Comparison of ENCODE assay signal across 10 cellular contexts in genomic region chr20:49786226-49786625, GRCh38. TPM values are rescaled to one million over a fixed set of nuclear protein-coding genes. Genes with fewer than 3 reads are reported as not detected.
A peak's percentile ranks its signal among the peaks of the same experiment; 100 is the strongest.
DNase-seq lines count a peak whose midpoint lies in the region; ATAC-seq and TF ChIP-seq lines count a peak whose summit lies in the region.
"Had no signal": no experiment of that assay in that cellular context is flagged by ENCODE, and none has a peak within 500 bp of the region (broad histone marks: within the 10 kb centered on the region; RNA-seq: fewer than 3 reads in every experiment).

No MANE protein-coding gene starts in this region.

- H3K27ac ChIP-seq in OCI-LY3 (ENCODE audit: low read length) (peak overlapping the region; percentile 85), right atrium auricular region (no peak overlapping the region), hepatocyte (no peak overlapping the region)

- ATAC-seq in GM19372 (IDR thresholded peaks at IDR 0.05; ENCODE audit: low read depth, unreplicated experiment) (peak; percentile 19), HG03066 (IDR thresholded peaks at IDR 0.05; ENCODE audit: low read depth, unreplicated experiment) (peak; percentile 9)
- no peak for ATAC-seq in naive thymus-derived CD8-positive, alpha-beta T cell

- DNase-seq in CD14-positive monocyte (ENCODE audit: low spot score) (no peak), AG20443 (ENCODE audit: low spot score) (no peak), right atrium auricular region (ENCODE audit: low spot score) (no peak), hepatocyte (ENCODE audit: low spot score) (no peak)
- no peak for DNase-seq in naive thymus-derived CD8-positive, alpha-beta T cell
- DNase-seq: head of caudate nucleus, NCI-H226 had no signal

- H4K20me1 ChIP-seq in OCI-LY3 (ENCODE audit: insufficient read depth, low read length) (no peaks in the 10 kb centered on the region), hepatocyte (ENCODE audit: insufficient read depth, poor library complexity, severe bottlenecking) (no peaks in the 10 kb centered on the region)

- POLR2A ChIA-PET in naive thymus-derived CD8-positive, alpha-beta T cell (lab: Charles Lee), result no interaction called here

- H3K79me2 ChIP-seq in OCI-LY3 (ENCODE audit: low read length) (no peaks in the 10 kb centered on the region), hepatocyte (no peaks in the 10 kb centered on the region)

- WGBS in hepatocyte (ENCODE audit: low lambda C conversion rate, missing lambda C conversion rate), result 91% methylated on average over 11 of the region's 11 CpGs

- intact Hi-C loops in CD14-positive monocyte (cut with micrococcal nuclease), result loop anchor here in 1 of 2 donors (5.0 kb wide), 1 partner anchor 74 kb away; the partner anchor contains the start of gene B4GALT5

- H3K27me3 ChIP-seq in OCI-LY3 (ENCODE audit: low read depth, low read length), result no peaks in the 10 kb centered on the region
- no peaks in the 10 kb centered on the region for H3K27me3 ChIP-seq in right atrium auricular region
- no peaks in the 10 kb centered on the region for H3K27me3 ChIP-seq in hepatocyte

- H2AFZ ChIP-seq in OCI-LY3 (ENCODE audit: low read depth, low read length) (peak overlapping the region; percentile 31), hepatocyte (no peak overlapping the region)

- peaks cover 0 to 3% of the 10 kb centered on the region in 2 donors for H3K36me3 Mint-ChIP-seq in CD14-positive monocyte
- H3K36me3 Mint-ChIP-seq in naive thymus-derived CD8-positive, alpha-beta T cell, result no peaks in the 10 kb centered on the region

- H3K9me3 Mint-ChIP-seq in CD14-positive monocyte, result peaks cover 0 to 7% (median 0%) of the 10 kb centered on the region in 7 donors
- H3K9me3 Mint-ChIP-seq in naive thymus-derived CD8-positive, alpha-beta T cell, result no peaks in the 10 kb centered on the region

- H3K27me3 Mint-ChIP-seq in CD14-positive monocyte (ENCODE audit: low read depth in 3 of 3), result peaks cover 1 to 10% (median 2%) of the 10 kb centered on the region in 3 donors
- peaks cover 0 to 1% (median 0%) of the 10 kb centered on the region in 5 donors for H3K27me3 Mint-ChIP-seq in naive thymus-derived CD8-positive, alpha-beta T cell

- H3K36me3 ChIP-seq in OCI-LY3 (replicated peaks; ENCODE audit: low read depth, low read length), result no peaks in the 10 kb centered on the region
- H3K36me3 ChIP-seq in right atrium auricular region, result no peaks in the 10 kb centered on the region
- H3K36me3 ChIP-seq in hepatocyte (replicated peaks; ENCODE audit: insufficient read depth, low read depth), result no peaks in the 10 kb centered on the region

- H3K9me3 ChIP-seq in OCI-LY3 (ENCODE audit: insufficient read depth, low read length), result no peaks in the 10 kb centered on the region
- no peaks in the 10 kb centered on the region for H3K9me3 ChIP-seq in right atrium auricular region
- no peaks in the 10 kb centered on the region for H3K9me3 ChIP-seq in hepatocyte (ENCODE audit: low read depth)

- H3K4me3 Mint-ChIP-seq in CD14-positive monocyte, result peak overlapping the region; percentile 68 to 91
- peak overlapping the region in 1 of 10 donors; percentile 54 for H3K4me3 Mint-ChIP-seq in naive thymus-derived CD8-positive, alpha-beta T cell

- peak overlapping the region; percentile 57 for H3K4me3 ChIP-seq in OCI-LY3 (ENCODE audit: low read length)
- H3K4me3 ChIP-seq in right atrium auricular region, result no peak overlapping the region
- no peak overlapping the region for H3K4me3 ChIP-seq in hepatocyte

- H3K4me1 ChIP-seq in OCI-LY3 (ENCODE audit: low read length) (peaks cover 65% of the 10 kb centered on the region), right atrium auricular region (no peaks in the 10 kb centered on the region), hepatocyte (ENCODE audit: insufficient read depth) (peaks cover 6% of the 10 kb centered on the region)

- H3K9me2 ChIP-seq in hepatocyte (replicated peaks; ENCODE audit: insufficient read depth), result no peaks in the 10 kb centered on the region

- H3K27ac Mint-ChIP-seq in CD14-positive monocyte, result peak overlapping the region; percentile 83 to 95 (median 91)
- H3K27ac Mint-ChIP-seq in naive thymus-derived CD8-positive, alpha-beta T cell, result peak overlapping the region in 1 of 10 donors; percentile 27

- peak overlapping the region; percentile 65 for H3K9ac ChIP-seq in OCI-LY3 (ENCODE audit: low read length)

- peak overlapping the region; percentile 69 for H3K4me2 ChIP-seq in OCI-LY3 (ENCODE audit: low read length)
- H3K4me2 ChIP-seq in hepatocyte, result no peak overlapping the region

- TF ChIP-seq CTCF in CD14-positive monocyte (IDR thresholded peaks at IDR 0.05) (no peak), OCI-LY3 (IDR thresholded peaks at IDR 0.05; ENCODE audit: low read depth, low read length) (no peak), right atrium auricular region (IDR thresholded peaks at IDR 0.05) (no peak), hepatocyte (IDR thresholded peaks at IDR 0.05; ENCODE audit: poor library complexity) (no peak)

- peaks cover 53% of the 10 kb centered on the region for H3K4me1 Mint-ChIP-seq in CD14-positive monocyte
- peaks cover 2 to 38% (median 5%) of the 10 kb centered on the region in 4 donors for H3K4me1 Mint-ChIP-seq in naive thymus-derived CD8-positive, alpha-beta T cell

RNA-seq across cellular contexts. Expression of gene SLC9A8, which starts 26.4 kb away (rescaled TPM):
- 1 to 10 TPM; 3.0 to 3.3 TPM for polyA plus RNA-seq in CD14-positive monocyte
- total RNA-seq in naive thymus-derived CD8-positive, alpha-beta T cell, result 10 to 100 TPM; 28.3 to 29.3 TPM
- 1 to 10 TPM; 4.7 to 9.0 (median 6.0) TPM for polyA plus RNA-seq in naive thymus-derived CD8-positive, alpha-beta T cell
- 1 to 10 TPM; 5.8 to 6.3 TPM for total RNA-seq in right atrium auricular region
- total RNA-seq in hepatocyte, result 6.7 and 10.4 TPM in 2 replicates
- polyA plus RNA-seq in hepatocyte, result 4.9 and 8.2 TPM in 2 replicates

Comparison
In these comparisons a context has a peak if more than half of its experiments do, and no peak if none do; other contexts are left out.
1. ATAC-seq: peak in GM19372 (single experiment) and HG03066 (single experiment); none in naive thymus-derived CD8-positive, alpha-beta T cell (0 of 2).